In genomic region chr4:13928214-13928613, GRCh38 we compare ENCODE assay signal across 25 cellular contexts.
"Had no signal": no experiment of that assay in that cellular context is flagged by ENCODE, and none has a peak within 500 bp of the region (broad histone marks: within the 10 kb centered on the region; RNA-seq: fewer than 3 reads in every experiment).

No MANE protein-coding gene starts in this region.

- H2AFZ ChIP-seq: PC-9 had no signal

- H3K4me2 ChIP-seq: PC-9 had no signal

- H3K27ac Mint-ChIP-seq: activated CD4-positive, alpha-beta memory T cell treated with anti-CD3 and anti-CD28 coated beads for 36 hours; activated CD4-positive, alpha-beta T cell treated with anti-CD3 and anti-CD28 coated beads, Interleukin-2, amount 10 ng/mL, durations not matched to agents 7 days and 5 days; activated naive CD4-positive, alpha-beta T cell treated with anti-CD3 and anti-CD28 coated beads for 36 hours; activated naive CD8-positive, alpha-beta T cell treated with anti-CD3 and anti-CD28 coated beads for 36 hours; activated T-helper 17 cell treated with anti-CD3 and anti-CD28 coated beads, Interleukin-2, amount 50 U/mL, for 72 hours; dendritic cell treated with granulocyte-macrophage colony-stimulating factor and Interleukin-4, amounts not matched to agents 40 ng/mL and 50 ng/mL, for 4 days; T-helper 17 cell had no signal

- H3K36me3 Mint-ChIP-seq: activated CD4-positive, alpha-beta memory T cell treated with anti-CD3 and anti-CD28 coated beads for 36 hours; activated naive CD8-positive, alpha-beta T cell treated with anti-CD3 and anti-CD28 coated beads for 36 hours had no signal

- H3K4me3 ChIP-seq: PC-9 had no signal

- H3K27me3 Mint-ChIP-seq: activated CD4-positive, alpha-beta memory T cell treated with anti-CD3 and anti-CD28 coated beads for 36 hours; activated CD4-positive, alpha-beta T cell treated with anti-CD3 and anti-CD28 coated beads, Interleukin-2, amount 10 ng/mL, durations not matched to agents 7 days and 5 days; T-helper 17 cell had no signal

- ATAC-seq: activated T-helper 17 cell treated with anti-CD3 and anti-CD28 coated beads, Interleukin-2, amount 50 U/mL, for 72 hours; T-helper 17 cell had no signal

- H3K27ac ChIP-seq: PC-9 had no signal

- DNase-seq: activated CD4-positive, alpha-beta memory T cell treated with anti-CD3 and anti-CD28 coated beads for 36 hours; activated CD4-positive, alpha-beta T cell treated with anti-CD3 and anti-CD28 coated beads, Interleukin-2, amount 10 ng/mL, durations not matched to agents 7 days and 5 days; activated CD4-positive, CD25-positive, alpha-beta regulatory T cell; activated CD8-positive, alpha-beta memory T cell treated with anti-CD3 and anti-CD28 coated beads for 24 hours; activated gamma-delta T cell; activated naive CD4-positive, alpha-beta T cell treated with anti-CD3 and anti-CD28 coated beads for 36 hours; activated naive CD8-positive, alpha-beta T cell treated with anti-CD3 and anti-CD28 coated beads for 36 hours; activated T-cell treated with anti-CD3 and anti-CD28 coated beads for 4 hours; activated T-cell treated with anti-CD3 and anti-CD28 coated beads, Interleukin-2, amount 50 U/mL, for 48 hours; cerebellar nuclear complex; MM.1S; NCI-H1105; NCI-H1436; NCI-H187 treated with DMSO at 0.1 percent for 48 hours; NCI-H2081 treated with DMSO at 0.1 percent for 48 hours; NCI-H2171 treated with DMSO at 0.1 percent for 48 hours; NCI-H226; NCI-H526; NCI-H774; PC-9; SHP77 treated with DMSO at 0.1 percent for 48 hours; T-helper 17 cell; T-helper 9 cell had no signal

- H3K4me1 Mint-ChIP-seq: activated CD4-positive, alpha-beta T cell treated with anti-CD3 and anti-CD28 coated beads, Interleukin-2, amount 10 ng/mL, durations not matched to agents 7 days and 5 days; activated naive CD8-positive, alpha-beta T cell treated with anti-CD3 and anti-CD28 coated beads for 36 hours; activated T-helper 17 cell treated with anti-CD3 and anti-CD28 coated beads, Interleukin-2, amount 50 U/mL, for 72 hours; T-helper 17 cell had no signal

- H3K9me3 Mint-ChIP-seq: activated CD4-positive, alpha-beta memory T cell treated with anti-CD3 and anti-CD28 coated beads for 36 hours; activated CD4-positive, alpha-beta T cell treated with anti-CD3 and anti-CD28 coated beads, Interleukin-2, amount 10 ng/mL, durations not matched to agents 7 days and 5 days; activated T-helper 17 cell treated with anti-CD3 and anti-CD28 coated beads, Interleukin-2, amount 50 U/mL, for 72 hours had no signal

- H3K4me3 Mint-ChIP-seq: activated CD4-positive, alpha-beta memory T cell treated with anti-CD3 and anti-CD28 coated beads for 36 hours; activated CD4-positive, alpha-beta T cell treated with anti-CD3 and anti-CD28 coated beads, Interleukin-2, amount 10 ng/mL, durations not matched to agents 7 days and 5 days; activated naive CD4-positive, alpha-beta T cell treated with anti-CD3 and anti-CD28 coated beads for 36 hours; activated naive CD8-positive, alpha-beta T cell treated with anti-CD3 and anti-CD28 coated beads for 36 hours; activated T-helper 17 cell treated with anti-CD3 and anti-CD28 coated beads, Interleukin-2, amount 50 U/mL, for 72 hours; dendritic cell treated with granulocyte-macrophage colony-stimulating factor and Interleukin-4, amounts not matched to agents 40 ng/mL and 50 ng/mL, for 4 days; T-helper 17 cell had no signal
